1 cellular context compared by ENCODE assay signal in the genomic region with DNA sequence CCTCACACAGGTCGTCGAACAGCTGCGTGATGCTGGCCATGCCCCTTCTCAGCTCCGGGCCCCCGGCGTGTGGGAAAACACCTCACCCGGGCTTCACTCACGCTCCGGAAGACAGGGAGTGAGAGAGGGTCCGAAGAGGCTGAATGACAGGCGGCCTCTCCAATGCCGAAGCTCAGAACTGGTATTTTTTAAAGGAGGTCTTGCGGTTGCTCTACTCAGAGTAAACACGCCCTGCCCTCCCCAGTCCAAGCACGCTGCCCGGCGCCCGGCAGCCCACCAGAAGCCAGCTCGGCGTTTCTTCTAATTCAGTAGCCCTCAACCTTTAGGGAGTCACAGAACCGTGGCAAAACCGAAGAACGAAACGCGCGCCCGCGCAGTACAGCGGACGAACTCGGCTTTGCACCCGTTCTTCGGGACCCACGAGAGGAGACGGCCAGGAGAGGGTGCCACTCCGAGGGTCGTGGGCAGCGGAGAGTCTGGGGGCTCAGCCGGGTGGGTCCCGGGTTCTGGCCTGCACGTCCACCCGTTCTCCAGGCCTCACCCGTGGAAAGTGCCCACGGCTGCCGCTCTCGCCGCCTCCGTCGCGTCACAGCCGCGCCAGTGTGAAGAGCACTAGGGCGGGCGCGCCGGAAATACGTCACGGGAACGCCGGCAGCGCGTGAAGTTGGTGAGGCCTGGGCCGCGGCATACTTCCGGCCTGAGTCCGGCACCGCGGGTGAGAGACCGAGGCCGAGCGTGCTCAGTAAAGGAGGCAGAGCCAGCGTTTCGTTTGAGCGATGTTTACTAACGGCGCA.
TF ChIP-seq lines count a peak whose summit lies in the region.

A gene with protein sequence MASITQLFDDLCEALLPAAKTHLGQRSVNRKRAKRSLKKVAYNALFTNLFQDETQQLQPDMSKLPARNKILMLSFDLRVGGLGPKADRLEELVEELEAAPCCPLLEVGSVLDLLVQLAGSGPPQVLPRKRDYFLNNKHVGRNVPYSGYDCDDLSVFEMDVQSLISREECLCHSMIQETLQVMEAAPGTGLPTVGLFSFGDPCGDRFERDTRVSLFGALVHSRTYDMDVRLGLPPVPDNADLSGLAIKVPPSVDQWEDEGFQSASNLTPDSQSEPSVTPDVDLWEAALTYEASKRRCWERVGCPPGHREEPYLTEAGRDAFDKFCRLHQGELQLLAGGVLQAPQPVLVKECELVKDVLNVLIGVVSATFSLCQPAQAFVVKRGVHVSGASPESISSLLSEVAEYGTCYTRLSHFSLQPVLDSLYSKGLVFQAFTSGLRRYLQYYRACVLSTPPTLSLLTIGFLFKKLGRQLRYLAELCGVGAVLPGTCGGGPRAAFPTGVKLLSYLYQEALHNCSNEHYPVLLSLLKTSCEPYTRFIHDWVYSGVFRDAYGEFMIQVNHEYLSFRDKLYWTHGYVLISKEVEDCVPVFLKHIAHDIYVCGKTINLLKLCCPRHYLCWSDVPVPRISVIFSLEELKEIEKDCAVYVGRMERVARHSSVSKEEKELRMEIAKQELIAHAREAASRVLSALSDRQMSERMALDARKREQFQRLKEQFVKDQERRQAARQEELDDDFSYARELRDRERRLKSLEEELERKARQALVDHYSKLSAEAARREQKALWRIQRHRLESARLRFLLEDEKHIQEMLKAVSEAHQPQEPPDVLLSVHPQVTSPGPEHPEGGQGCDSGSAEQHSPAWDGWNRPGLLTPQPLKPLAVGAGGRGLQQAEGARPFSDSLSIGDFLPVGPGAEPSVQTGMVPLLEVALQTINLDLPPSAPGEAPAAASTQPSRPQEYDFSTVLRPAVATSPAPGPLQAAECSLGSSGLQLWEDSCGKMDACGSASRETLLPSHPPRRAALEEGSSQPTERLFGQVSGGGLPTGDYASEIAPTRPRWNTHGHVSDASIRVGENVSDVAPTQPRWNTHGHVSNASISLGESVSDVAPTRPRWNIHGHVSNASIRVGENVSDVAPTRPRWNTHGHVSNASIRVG (N-terminal part only) (minus strand): TSS at position 604 of the 794 bp plus-strand sequence. CDS start 564 bp downstream, at position 40.

TF ChIP-seq in HEK293, 187 proteins besides CTCF, POLR2A, EP300 and RAD21 (continued from another document):
- no peak for TF ChIP-seq ZNF214 (tag by site-specific recombination; IDR thresholded peaks at IDR 0.05; ENCODE audit: borderline replicate concordance)
- peak; percentile 92 for TF ChIP-seq ZNF324 (tag by site-specific recombination; IDR thresholded peaks at IDR 0.05)
- TF ChIP-seq, protein P1, sequence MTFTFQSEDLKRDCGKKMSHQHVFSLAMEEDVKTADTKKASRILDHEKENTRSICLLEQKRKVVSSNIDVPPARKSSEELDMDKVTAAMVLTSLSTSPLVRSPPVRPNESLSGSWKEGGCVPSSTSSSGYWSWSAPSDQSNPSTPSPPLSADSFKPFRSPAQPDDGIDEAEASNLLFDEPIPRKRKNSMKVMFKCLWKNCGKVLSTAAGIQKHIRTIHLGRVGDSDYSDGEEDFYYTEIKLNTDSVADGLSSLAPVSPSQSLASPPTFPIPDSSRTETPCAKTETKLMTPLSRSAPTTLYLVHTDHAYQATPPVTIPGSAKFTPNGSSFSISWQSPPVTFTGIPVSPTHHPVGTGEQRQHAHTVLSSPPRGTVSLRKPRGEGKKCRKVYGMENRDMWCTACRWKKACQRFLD (tag by site-specific recombination; IDR thresholded peaks at IDR 0.05), result peak; percentile 92; the same call in 1 of the 2 replicates
- peak; percentile 71 for TF ChIP-seq SP7 (tag by site-specific recombination; IDR thresholded peaks at IDR 0.05)
- TF ChIP-seq GLIS2 (tag by site-specific recombination; IDR thresholded peaks at IDR 0.05), result peak; percentile 35; the same call in 1 of the 2 replicates
- peak; percentile 75 for TF ChIP-seq ZNF2 (tag by site-specific recombination; IDR thresholded peaks at IDR 0.05)
- TF ChIP-seq ZNF629 (tag by site-specific recombination; IDR thresholded peaks at IDR 0.05), result peak; percentile 100
- TF ChIP-seq ZFP37 (tag by site-specific recombination; IDR thresholded peaks at IDR 0.05), result peak; percentile 79; the same call in 1 of the 2 replicates
- TF ChIP-seq, protein P2, sequence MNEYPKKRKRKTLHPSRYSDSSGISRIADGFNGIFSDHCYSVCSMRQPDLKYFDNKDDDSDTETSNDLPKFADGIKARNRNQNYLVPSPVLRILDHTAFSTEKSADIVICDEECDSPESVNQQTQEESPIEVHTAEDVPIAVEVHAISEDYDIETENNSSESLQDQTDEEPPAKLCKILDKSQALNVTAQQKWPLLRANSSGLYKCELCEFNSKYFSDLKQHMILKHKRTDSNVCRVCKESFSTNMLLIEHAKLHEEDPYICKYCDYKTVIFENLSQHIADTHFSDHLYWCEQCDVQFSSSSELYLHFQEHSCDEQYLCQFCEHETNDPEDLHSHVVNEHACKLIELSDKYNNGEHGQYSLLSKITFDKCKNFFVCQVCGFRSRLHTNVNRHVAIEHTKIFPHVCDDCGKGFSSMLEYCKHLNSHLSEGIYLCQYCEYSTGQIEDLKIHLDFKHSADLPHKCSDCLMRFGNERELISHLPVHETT (tag by site-specific recombination; IDR thresholded peaks at IDR 0.05), result peak; percentile 81
- TF ChIP-seq, protein P3, sequence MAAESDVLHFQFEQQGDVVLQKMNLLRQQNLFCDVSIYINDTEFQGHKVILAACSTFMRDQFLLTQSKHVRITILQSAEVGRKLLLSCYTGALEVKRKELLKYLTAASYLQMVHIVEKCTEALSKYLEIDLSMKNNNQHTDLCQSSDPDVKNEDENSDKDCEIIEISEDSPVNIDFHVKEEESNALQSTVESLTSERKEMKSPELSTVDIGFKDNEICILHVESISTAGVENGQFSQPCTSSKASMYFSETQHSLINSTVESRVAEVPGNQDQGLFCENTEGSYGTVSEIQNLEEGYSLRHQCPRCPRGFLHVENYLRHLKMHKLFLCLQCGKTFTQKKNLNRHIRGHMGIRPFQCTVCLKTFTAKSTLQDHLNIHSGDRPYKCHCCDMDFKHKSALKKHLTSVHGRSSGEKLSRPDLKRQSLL (tag by site-specific recombination; IDR thresholded peaks at IDR 0.05), result 0 out of 2 replicates have a peak, but pooled peaks have one; percentile 13
- TF ChIP-seq PRDM1 (tag by site-specific recombination; IDR thresholded peaks at IDR 0.05), result peak; percentile 16; the same call in 1 of the 2 replicates
- no peak for TF ChIP-seq RBAK (tag by site-specific recombination; IDR thresholded peaks at IDR 0.05)
- TF ChIP-seq ZBTB17 (tag by site-specific recombination; IDR thresholded peaks at IDR 0.05), result peak; percentile 75
TF ChIP-seq in HEK293: peak in this region for 54.
